ENCODE assay signal across 19 cellular contexts in the genomic region with DNA sequence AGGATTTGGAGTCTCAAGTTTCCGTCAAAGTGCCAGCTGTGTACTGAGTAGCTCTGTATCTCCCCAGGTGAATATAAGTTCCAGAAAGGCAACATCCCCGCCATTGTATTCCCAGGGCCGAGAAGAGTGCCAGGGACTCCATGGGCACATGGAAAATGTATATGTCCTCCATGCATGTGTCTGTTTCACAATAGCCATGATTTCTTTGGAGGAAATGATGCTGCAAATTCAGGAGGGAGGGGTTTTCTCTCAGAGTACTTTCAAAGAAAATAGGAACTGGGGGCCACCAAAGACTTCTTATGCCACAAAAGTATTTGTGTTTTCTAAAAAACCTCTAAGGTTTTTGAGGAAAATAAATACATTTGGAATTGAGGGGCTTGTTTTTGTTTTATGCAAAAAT.
"Had no signal": no experiment of that assay in that cellular context is flagged by ENCODE, and none has a peak within 500 bp of the region (broad histone marks: within the 10 kb centered on the region; RNA-seq: fewer than 3 reads in every experiment).

No MANE protein-coding gene starts in this region.

- H3K4me3 ChIP-seq: coronary artery, heart right ventricle, ovary, suprapubic skin, thyroid gland, upper lobe of left lung, vagina had no signal

- H3K36me3 ChIP-seq: heart right ventricle, ovary, suprapubic skin, thyroid gland, upper lobe of left lung, vagina had no signal

- DNase-seq: effector CD4-positive, alpha-beta T cell; endodermal cell; erythroblast; heart right ventricle; hypothalamus; kidney glomerular epithelial cell; naive thymus-derived CD4-positive, alpha-beta T cell; nephron progenitor cell; ovary; right cardiac atrium; stimulated activated CD4-positive, alpha-beta T cell treated with anti-CD3 and anti-CD28 coated beads, Interleukin-4, amount 100 ng/mL, for 1 hour; stimulated activated CD8-positive, alpha-beta memory T cell treated with anti-CD3 and anti-CD28 coated beads, Interleukin-4, amount 100 ng/mL, for 48 hours; stimulated activated naive CD8-positive, alpha-beta T cell treated with anti-CD3 and anti-CD28 coated beads, Interleukin-15, Interleukin-2, amounts not matched to agents 100 U/mL and 50 U/mL, for 24 hours; thyroid gland; upper lobe of left lung had no signal

- H3K27me3 ChIP-seq: heart right ventricle, ovary, suprapubic skin, thyroid gland, upper lobe of left lung, vagina had no signal

- H3K27ac ChIP-seq: coronary artery, suprapubic skin, thyroid gland, upper lobe of left lung had no signal

- H3K9me3 ChIP-seq: heart right ventricle, ovary, suprapubic skin, thyroid gland, upper lobe of left lung, vagina had no signal

- ATAC-seq: heart right ventricle; naive thymus-derived CD4-positive, alpha-beta T cell; right cardiac atrium; stimulated activated effector memory CD8-positive, alpha-beta T cell treated with anti-CD3 and anti-CD28 coated beads, Interleukin-12 subunit alpha, Interleukin-12 subunit beta, amount 100 ng/mL, for 72 hours; stimulated activated naive CD8-positive, alpha-beta T cell treated with anti-CD3 and anti-CD28 coated beads, Interleukin-15, Interleukin-2, amounts not matched to agents 100 U/mL and 50 U/mL, for 24 hours had no signal
